In the genomic region with DNA sequence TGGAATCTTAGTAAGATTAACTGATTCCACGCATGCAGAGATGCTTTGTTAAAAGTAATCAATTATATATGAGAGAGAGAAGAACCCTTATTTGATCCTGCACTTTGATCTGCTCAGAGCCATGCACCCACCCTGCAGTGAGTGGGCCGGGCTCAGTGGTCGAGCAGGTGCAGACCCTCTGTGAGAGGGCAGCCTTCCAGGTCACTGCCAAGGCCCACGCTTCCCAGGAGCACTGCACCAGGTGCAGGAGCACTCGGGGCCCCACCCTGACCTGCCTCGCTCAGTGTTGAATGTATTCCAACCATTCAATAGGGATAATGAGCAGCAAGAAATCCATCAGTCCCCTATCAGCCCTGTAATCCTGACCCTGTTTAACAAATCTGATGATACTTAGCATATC, we compare ENCODE assay signal across 8 cellular contexts.
"Had no signal": no experiment of that assay in that cellular context is flagged by ENCODE, and none has a peak within 500 bp of the region (broad histone marks: within the 10 kb centered on the region; RNA-seq: fewer than 3 reads in every experiment).

No MANE protein-coding gene starts in this region.

- H3K4me3 ChIP-seq: GM12878 had no signal

- DNase-seq: GDM1, GF-D8 had no signal

- ATAC-seq: GM12878 had no signal

- FAIRE-seq: G401.6, GM12878, GM12891, GM12892, GM18507, GM19239 had no signal
